In the genomic region with DNA sequence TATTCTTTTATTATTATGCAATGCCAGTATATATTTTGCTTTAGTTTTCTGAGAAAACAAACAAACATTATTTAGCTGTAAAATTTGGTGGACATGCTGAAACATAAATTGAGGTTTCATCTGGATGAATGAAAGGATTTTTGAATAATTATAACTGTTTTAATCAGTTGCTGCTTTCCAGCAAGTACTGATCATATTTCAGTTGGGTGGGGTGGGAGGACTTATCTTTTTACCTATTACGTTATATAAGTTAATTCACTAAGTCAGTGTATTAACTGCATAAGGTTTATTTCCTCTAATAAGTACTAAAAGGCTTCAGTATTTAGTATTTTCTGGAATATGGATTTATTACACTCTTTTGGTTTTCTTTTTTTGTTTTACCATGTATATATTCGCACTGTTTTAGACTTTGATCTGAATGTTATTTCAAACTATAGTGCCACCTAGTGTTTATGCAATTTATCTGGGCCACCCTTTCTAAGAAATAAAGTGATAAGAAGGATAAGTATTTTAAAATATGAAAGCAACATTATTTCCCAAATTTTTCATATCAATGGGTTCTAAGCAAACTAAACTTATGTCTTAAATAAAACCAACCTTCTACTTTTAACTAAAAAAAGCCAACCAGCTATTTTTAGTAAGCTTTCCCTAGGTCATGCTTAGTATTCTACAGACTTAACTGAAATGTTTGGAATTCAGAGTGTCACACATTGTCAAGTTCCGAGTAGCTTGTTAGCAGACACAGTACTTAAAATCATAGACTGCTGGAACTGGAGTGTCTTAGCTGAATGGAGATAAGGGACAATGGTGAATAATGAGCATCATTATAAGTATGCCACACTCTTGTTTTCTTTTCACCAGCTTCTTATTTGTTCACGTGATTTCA, we compare ENCODE assay signal across 8 cellular contexts.
A peak's percentile ranks its signal among the peaks of the same experiment; 100 is the strongest.
DNase-seq lines count a peak whose midpoint lies in the region; ATAC-seq, FAIRE-seq and TF ChIP-seq lines count a peak whose summit lies in the region.

No MANE protein-coding gene starts in this region.

- no peaks in the 10 kb centered on the region for H3K9me1 ChIP-seq in keratinocyte (ENCODE audit: control insufficient read depth, extremely low read depth, insufficient read depth, low read length)

- H3K36me3 ChIP-seq in keratinocyte (ENCODE audit: control insufficient read depth in 2 of 2, extremely low read depth in 1 of 2, insufficient read depth in 2 of 2, low read length in 2 of 2): no peaks in the 10 kb centered on the region

- no peak for TF ChIP-seq EP300 in Ishikawa (IDR thresholded peaks at IDR 0.05; ENCODE audit: borderline replicate concordance)

- peak; percentile 70 for TF ChIP-seq RAD21 in Ishikawa (IDR thresholded peaks at IDR 0.05; ENCODE audit: low read depth)

- no peak overlapping the region for H3K9ac ChIP-seq in keratinocyte (ENCODE audit: control insufficient read depth, extremely low read depth, insufficient read depth, low read length)

- H3K4me2 ChIP-seq in keratinocyte (ENCODE audit: control insufficient read depth, extremely low read depth, insufficient read depth, low read depth, low read length): no peak overlapping the region

- no peaks in the 10 kb centered on the region for H3K27me3 ChIP-seq in keratinocyte (ENCODE audit: control insufficient read depth, extremely low read depth, insufficient read depth, low read length)

- ATAC-seq in sciatic nerve: no peak
- no peak for ATAC-seq in HG03442 (IDR thresholded peaks at IDR 0.05; ENCODE audit: unreplicated experiment)
- no peak for ATAC-seq in left cardiac atrium

- H3K27ac ChIP-seq in keratinocyte (ENCODE audit: control insufficient read depth, insufficient read depth, low read length): no peak overlapping the region

- H3K4me3 ChIP-seq in keratinocyte (ENCODE audit: control insufficient read depth in 2 of 3, extremely low read depth in 1 of 3, insufficient read depth in 2 of 3, low read depth in 1 of 3, low read length in 3 of 3): no peak overlapping the region

- H3K4me1 ChIP-seq in keratinocyte (ENCODE audit: control insufficient read depth, extremely low read depth, insufficient read depth, low read length): no peaks in the 10 kb centered on the region

- H3K9me3 ChIP-seq in keratinocyte (ENCODE audit: control insufficient read depth, low read depth, low read length): no peaks in the 10 kb centered on the region

- dilution Hi-C loops in keratinocyte (cut with MboI; ENCODE audit: extremely low pct_ligation_motif_present, low sequenced_read_pairs): loop anchor here (25.0 kb wide), 2 partner anchors 237 to 363 kb away; partner anchors contain the start of gene SIM1

- no peak for FAIRE-seq in keratinocyte (lab: Jason Lieb, UNC)

- intact Hi-C loops in sciatic nerve (cut with DNase I): no loop called here
- intact Hi-C loops in left cardiac atrium (cut with DNase I): loop anchor here in 1 of 2 donors (10.0 kb wide), 1 partner anchor 235 kb away; no protein-coding TSS in a partner anchor

- peak; percentile 43 for DNase-seq in EL
- DNase-seq in SKM-1 (lab: John Stamatoyannopoulos, UW; ENCODE audit: unreplicated experiment): peak; percentile 34
- no peak for DNase-seq in keratinocyte (ENCODE audit: low read depth, low spot score)
- DNase-seq in sciatic nerve (ENCODE audit: low spot score): no peak
- no peak for DNase-seq in left cardiac atrium
- no peak for DNase-seq in HK-2 (ENCODE audit: unreplicated experiment)

- no peaks in the 10 kb centered on the region for H4K20me1 ChIP-seq in keratinocyte (ENCODE audit: control insufficient read depth, extremely low read depth, insufficient read depth, low read length)

- H3K79me2 ChIP-seq in keratinocyte (ENCODE audit: control insufficient read depth, insufficient read depth, low read length): no peaks in the 10 kb centered on the region

- H2AFZ ChIP-seq in keratinocyte (ENCODE audit: control insufficient read depth, low read length): no peak overlapping the region

- peak in 2 of 3 experiments; percentile 15 to 33 for TF ChIP-seq CTCF in keratinocyte (optimal IDR thresholded peaks at IDR 0.05 in 1 of 3, IDR thresholded peaks at IDR 0.05 in 1 of 3, conservative IDR thresholded peaks at IDR 0.05 in 1 of 3; ENCODE audit: extremely low read depth in 1 of 3, insufficient read depth in 2 of 3, low read length in 3 of 3)

TF ChIP-seq in Ishikawa, 13 proteins besides CTCF, POLR2A, EP300 and RAD21:
- TF ChIP-seq TCF12 (IDR thresholded peaks at IDR 0.05; ENCODE audit: low read depth): no peak
- no peak for TF ChIP-seq YY1 (IDR thresholded peaks at IDR 0.05; ENCODE audit: low read depth)
- TF ChIP-seq NFIC (IDR thresholded peaks at IDR 0.05): no peak
- TF ChIP-seq CEBPB (IDR thresholded peaks at IDR 0.05): no peak
- TF ChIP-seq, protein P1, sequence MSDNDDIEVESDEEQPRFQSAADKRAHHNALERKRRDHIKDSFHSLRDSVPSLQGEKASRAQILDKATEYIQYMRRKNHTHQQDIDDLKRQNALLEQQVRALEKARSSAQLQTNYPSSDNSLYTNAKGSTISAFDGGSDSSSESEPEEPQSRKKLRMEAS (IDR thresholded peaks at IDR 0.05): no peak
- no peak for TF ChIP-seq EGR1 (IDR thresholded peaks at IDR 0.05)
- TF ChIP-seq, protein P2, sequence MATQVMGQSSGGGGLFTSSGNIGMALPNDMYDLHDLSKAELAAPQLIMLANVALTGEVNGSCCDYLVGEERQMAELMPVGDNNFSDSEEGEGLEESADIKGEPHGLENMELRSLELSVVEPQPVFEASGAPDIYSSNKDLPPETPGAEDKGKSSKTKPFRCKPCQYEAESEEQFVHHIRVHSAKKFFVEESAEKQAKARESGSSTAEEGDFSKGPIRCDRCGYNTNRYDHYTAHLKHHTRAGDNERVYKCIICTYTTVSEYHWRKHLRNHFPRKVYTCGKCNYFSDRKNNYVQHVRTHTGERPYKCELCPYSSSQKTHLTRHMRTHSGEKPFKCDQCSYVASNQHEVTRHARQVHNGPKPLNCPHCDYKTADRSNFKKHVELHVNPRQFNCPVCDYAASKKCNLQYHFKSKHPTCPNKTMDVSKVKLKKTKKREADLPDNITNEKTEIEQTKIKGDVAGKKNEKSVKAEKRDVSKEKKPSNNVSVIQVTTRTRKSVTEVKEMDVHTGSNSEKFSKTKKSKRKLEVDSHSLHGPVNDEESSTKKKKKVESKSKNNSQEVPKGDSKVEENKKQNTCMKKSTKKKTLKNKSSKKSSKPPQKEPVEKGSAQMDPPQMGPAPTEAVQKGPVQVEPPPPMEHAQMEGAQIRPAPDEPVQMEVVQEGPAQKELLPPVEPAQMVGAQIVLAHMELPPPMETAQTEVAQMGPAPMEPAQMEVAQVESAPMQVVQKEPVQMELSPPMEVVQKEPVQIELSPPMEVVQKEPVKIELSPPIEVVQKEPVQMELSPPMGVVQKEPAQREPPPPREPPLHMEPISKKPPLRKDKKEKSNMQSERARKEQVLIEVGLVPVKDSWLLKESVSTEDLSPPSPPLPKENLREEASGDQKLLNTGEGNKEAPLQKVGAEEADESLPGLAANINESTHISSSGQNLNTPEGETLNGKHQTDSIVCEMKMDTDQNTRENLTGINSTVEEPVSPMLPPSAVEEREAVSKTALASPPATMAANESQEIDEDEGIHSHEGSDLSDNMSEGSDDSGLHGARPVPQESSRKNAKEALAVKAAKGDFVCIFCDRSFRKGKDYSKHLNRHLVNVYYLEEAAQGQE (IDR thresholded peaks at IDR 0.05; ENCODE audit: low read depth): no peak
- no peak for TF ChIP-seq CREB1 (IDR thresholded peaks at IDR 0.05; ENCODE audit: low read depth)
- TF ChIP-seq, protein P3, sequence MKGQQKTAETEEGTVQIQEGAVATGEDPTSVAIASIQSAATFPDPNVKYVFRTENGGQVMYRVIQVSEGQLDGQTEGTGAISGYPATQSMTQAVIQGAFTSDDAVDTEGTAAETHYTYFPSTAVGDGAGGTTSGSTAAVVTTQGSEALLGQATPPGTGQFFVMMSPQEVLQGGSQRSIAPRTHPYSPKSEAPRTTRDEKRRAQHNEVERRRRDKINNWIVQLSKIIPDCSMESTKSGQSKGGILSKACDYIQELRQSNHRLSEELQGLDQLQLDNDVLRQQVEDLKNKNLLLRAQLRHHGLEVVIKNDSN (IDR thresholded peaks at IDR 0.05): no peak
- TF ChIP-seq TAF1 (IDR thresholded peaks at IDR 0.05; ENCODE audit: low read depth): no peak
- TF ChIP-seq ZBTB7A (IDR thresholded peaks at IDR 0.05; ENCODE audit: low read depth): no peak

Comparison
In these comparisons a context has a peak if more than half of its experiments do, and no peak if none do; other contexts are left out.
1. DNase-seq: peak in EL (single experiment) and SKM-1 (single experiment); none in keratinocyte (single experiment), sciatic nerve (single experiment), left cardiac atrium (single experiment) and HK-2 (single experiment).